ENCODE assay signal across 20 cellular contexts in genomic region chr18:76412010-76412817, GRCh38.
DNase-seq lines count a peak whose midpoint lies in the region; ATAC-seq and TF ChIP-seq lines count a peak whose summit lies in the region.
"Had no signal": no experiment of that assay in that cellular context is flagged by ENCODE, and none has a peak within 500 bp of the region (broad histone marks: within the 10 kb centered on the region; RNA-seq: fewer than 3 reads in every experiment).

No MANE protein-coding gene starts in this region.

- H3K27ac Mint-ChIP-seq in progenitor cell of endocrine pancreas, result peak overlapping the region; percentile 74

- peak overlapping the region; percentile 34; the same call in 1 of the 2 replicates for H3K9ac ChIP-seq in Karpas-422 (ENCODE audit: low read length)
- no peak overlapping the region for H3K9ac ChIP-seq in fibroblast of lung (ENCODE audit: insufficient read depth, low read length)

- ATAC-seq in GM18861 (IDR thresholded peaks at IDR 0.05; ENCODE audit: unreplicated experiment), result no peak
- no peak for ATAC-seq in GM21529 (IDR thresholded peaks at IDR 0.05; ENCODE audit: unreplicated experiment)
- ATAC-seq: left lobe of liver; naive thymus-derived CD4-positive, alpha-beta T cell had no signal

- H3K36me3 ChIP-seq in Karpas-422 (ENCODE audit: insufficient read depth, low read length), result 0 out of 2 replicates have a peak, but pooled peaks cover 3% of the 10 kb centered on the region
- no peaks in the 10 kb centered on the region for H3K36me3 ChIP-seq in fibroblast of lung (ENCODE audit: control insufficient read depth, insufficient read depth, low read length)
- H3K36me3 ChIP-seq: right atrium auricular region, tibial artery had no signal

- DNase-seq in AG10803 (ENCODE audit: low read depth), result peak; percentile 58
- DNase-seq in Karpas-422, result no peak
- peak in 1 of 2 donors; percentile 80 for DNase-seq in fibroblast of lung (ENCODE audit: low read depth in 2 of 2)
- DNase-seq in progenitor cell of endocrine pancreas (ENCODE audit: low spot score, unreplicated experiment), result no peak
- no peak for DNase-seq in NCI-H187 treated with DMSO at 0.1 percent for 48 hours (lab: John Stamatoyannopoulos, UW)
- no peak for DNase-seq in retina
- DNase-seq: amniotic stem cell; DMS53; KBM-7; NCI-H1105; NCI-H2171 treated with DMSO at 0.1 percent for 48 hours; stimulated activated CD4-positive, alpha-beta T cell treated with anti-CD3 and anti-CD28 coated beads, Interleukin-4, amount 100 ng/mL, for 1 hour; T-helper 2 cell; tibial artery had no signal

- H3K4me2 ChIP-seq in Karpas-422 (ENCODE audit: low read depth, low read length, poor library complexity, severe bottlenecking) (peak overlapping the region; percentile 75), fibroblast of lung (ENCODE audit: extremely low read depth, insufficient read depth, low read length) (peak overlapping the region; percentile 59)
- H3K4me2 ChIP-seq: hepatocyte had no signal

- H2AFZ ChIP-seq in Karpas-422 (ENCODE audit: low read length) (no peak overlapping the region), fibroblast of lung (ENCODE audit: low read length) (no peak overlapping the region)
- H2AFZ ChIP-seq: hepatocyte had no signal

- H3K27me3 ChIP-seq in Karpas-422 (ENCODE audit: low read length) (no peaks in the 10 kb centered on the region), fibroblast of lung (ENCODE audit: control insufficient read depth, insufficient read depth, low read length) (no peaks in the 10 kb centered on the region)
- H3K27me3 ChIP-seq: hepatocyte, right atrium auricular region, tibial artery had no signal

- TF ChIP-seq CTCF in AG10803 (conservative IDR thresholded peaks at IDR 0.05; ENCODE audit: low read length) (no peak), fibroblast of lung (conservative IDR thresholded peaks at IDR 0.05 in 1 of 2, IDR thresholded peaks at IDR 0.05 in 1 of 2; ENCODE audit: low read depth in 1 of 2, low read length in 2 of 2) (no peak), progenitor cell of endocrine pancreas (IDR thresholded peaks at IDR 0.05; ENCODE audit: unreplicated experiment) (no peak)

- no peaks in the 10 kb centered on the region for H3K27me3 Mint-ChIP-seq in progenitor cell of endocrine pancreas

- H3K79me2 ChIP-seq in Karpas-422 (ENCODE audit: low read length), result peaks cover 100% of the 10 kb centered on the region
- H3K79me2 ChIP-seq in fibroblast of lung (ENCODE audit: control insufficient read depth, insufficient read depth, low read length), result peaks cover 26% of the 10 kb centered on the region

- no peak overlapping the region for H3K4me3 Mint-ChIP-seq in progenitor cell of endocrine pancreas (ENCODE audit: low read depth)

- peaks cover 5% of the 10 kb centered on the region for H3K9me3 Mint-ChIP-seq in progenitor cell of endocrine pancreas (ENCODE audit: low read depth)

- H3K4me1 ChIP-seq in Karpas-422 (ENCODE audit: low read length) (peaks cover 72% of the 10 kb centered on the region), fibroblast of lung (ENCODE audit: control insufficient read depth, extremely low read depth, insufficient read depth, low read length) (peaks cover 4% of the 10 kb centered on the region)

- peaks cover 31% of the 10 kb centered on the region for H3K36me3 Mint-ChIP-seq in progenitor cell of endocrine pancreas (ENCODE audit: insufficient read depth)

- H3K27ac ChIP-seq in Karpas-422 (ENCODE audit: low read length) (peak overlapping the region; percentile 75), fibroblast of lung (ENCODE audit: insufficient read depth, low read length) (no peak overlapping the region)
- H3K27ac ChIP-seq: hepatocyte, right atrium auricular region, tibial artery had no signal

- H3K4me3 ChIP-seq in AG10803 (ENCODE audit: low read length) (no peak overlapping the region), Karpas-422 (ENCODE audit: low read length) (peak overlapping the region; percentile 39), fibroblast of lung (replicated peaks in 1 of 4; ENCODE audit: control extremely low read depth in 1 of 4, insufficient read depth in 1 of 4, low read depth in 3 of 4, low read length in 4 of 4) (no peak overlapping the region)
- H3K4me3 ChIP-seq: hepatocyte, right atrium auricular region, tibial artery had no signal

- H3K9me3 ChIP-seq in Karpas-422 (ENCODE audit: low read length) (no peaks in the 10 kb centered on the region), fibroblast of lung (ENCODE audit: control insufficient read depth, insufficient read depth, low read depth, low read length) (no peaks in the 10 kb centered on the region)
- H3K9me3 ChIP-seq: right atrium auricular region, tibial artery had no signal

- peaks cover 18% of the 10 kb centered on the region for H3K4me1 Mint-ChIP-seq in progenitor cell of endocrine pancreas (ENCODE audit: low read depth)

- peaks cover 47% of the 10 kb centered on the region for H4K20me1 ChIP-seq in Karpas-422 (ENCODE audit: insufficient read depth, low read depth, low read length)
- H4K20me1 ChIP-seq in fibroblast of lung (ENCODE audit: control insufficient read depth, extremely low read depth, insufficient read depth, low read length), result no peaks in the 10 kb centered on the region

- H3K9me2 ChIP-seq in Karpas-422 (replicated peaks; ENCODE audit: insufficient read depth, low read length), result no peaks in the 10 kb centered on the region
